6 cellular contexts compared by ENCODE assay signal in genomic region chr5:149391076-149391475, GRCh38. TPM values are rescaled to one million over a fixed set of nuclear protein-coding genes. Genes with fewer than 3 reads are reported as not detected.
"Had no signal": no experiment of that assay in that cellular context is flagged by ENCODE, and none has a peak within 500 bp of the region (broad histone marks: within the 10 kb centered on the region; RNA-seq: fewer than 3 reads in every experiment).

No MANE protein-coding gene starts in this region.

RNA-seq across cellular contexts. Expression of gene IL17B, which starts 12.0 kb away (rescaled TPM):
- total RNA-seq: lower leg skin, mesenteric fat pad, natural killer cell, occipital lobe, renal cortical epithelial cell had no signal
- polyA plus RNA-seq: immature natural killer cell had no signal
